ENCODE assay signal across 1 cellular context in genomic region chr15:60740787-60741354, GRCh38.
TF ChIP-seq lines count a peak whose summit lies in the region.

No MANE protein-coding gene starts in this region.

TF ChIP-seq in HepG2, 621 proteins besides CTCF, POLR2A, EP300 and RAD21 (continued from another document and continues in another):
- TF ChIP-seq ZNF276 (CRISPR knock-in tag; IDR thresholded peaks at IDR 0.05; ENCODE audit: low read depth) (no peak), ZNF737 (CRISPR knock-in tag; IDR thresholded peaks at IDR 0.05; ENCODE audit: borderline replicate concordance) (no peak), KDM4B (CRISPR knock-in tag; IDR thresholded peaks at IDR 0.05) (no peak), SAFB2 (CRISPR knock-in tag; IDR thresholded peaks at IDR 0.05; ENCODE audit: borderline replicate concordance, low read depth) (no peak), ZBTB34 (CRISPR knock-in tag; IDR thresholded peaks at IDR 0.05) (no peak), SOX13 (IDR thresholded peaks at IDR 0.05) (no peak), SOX13 (CRISPR knock-in tag; conservative IDR thresholded peaks at IDR 0.05 in 1 of 2, IDR thresholded peaks at IDR 0.05 in 1 of 2) (peak in 1 of 2 experiments; percentile 24; a peak in 1 of 4 replicates), ZGPAT (CRISPR knock-in tag; IDR thresholded peaks at IDR 0.05) (no peak), GLMP (CRISPR knock-in tag; IDR thresholded peaks at IDR 0.05; ENCODE audit: borderline replicate concordance) (no peak), TAF15 (IDR thresholded peaks at IDR 0.05; ENCODE audit: low read depth, low read length, poor library complexity, severe bottlenecking) (no peak), ESRRA (CRISPR knock-in tag; IDR thresholded peaks at IDR 0.05; ENCODE audit: low read depth) (peak; percentile 46; the same call in 1 of the 2 replicates), ZNF780A (CRISPR knock-in tag; IDR thresholded peaks at IDR 0.05) (no peak), PBX2 (CRISPR knock-in tag; IDR thresholded peaks at IDR 0.05) (no peak), ZNF101 (CRISPR knock-in tag; IDR thresholded peaks at IDR 0.05; ENCODE audit: borderline replicate concordance, low read depth) (no peak), NKX3-1 (CRISPR knock-in tag; IDR thresholded peaks at IDR 0.05) (no peak), ZNF747 (CRISPR knock-in tag; IDR thresholded peaks at IDR 0.05; ENCODE audit: borderline replicate concordance) (no peak; the same call in 1 of the 2 replicates), ZNF816 (CRISPR knock-in tag; IDR thresholded peaks at IDR 0.05; ENCODE audit: borderline replicate concordance) (no peak), ZSCAN9 (CRISPR knock-in tag; IDR thresholded peaks at IDR 0.05; ENCODE audit: borderline replicate concordance) (0 out of 2 replicates have a peak, but pooled peaks have one; percentile 33), TERF1 (CRISPR knock-in tag; IDR thresholded peaks at IDR 0.05) (no peak), MED1 (CRISPR knock-in tag; IDR thresholded peaks at IDR 0.05) (peak; percentile 75), NBN (conservative IDR thresholded peaks at IDR 0.05) (no peak), NFATC3 (CRISPR knock-in tag; IDR thresholded peaks at IDR 0.05) (no peak), ZNF878 (CRISPR knock-in tag; IDR thresholded peaks at IDR 0.05) (peak; percentile 39; the same call in 1 of the 2 replicates), KLF16 (CRISPR knock-in tag; IDR thresholded peaks at IDR 0.05) (peak in 1 of 2 experiments; percentile 50; a peak in 1 of 4 replicates), ELF3 (CRISPR knock-in tag; IDR thresholded peaks at IDR 0.05) (0 out of 2 replicates have a peak, but pooled peaks have one; percentile 23), KLF12 (CRISPR knock-in tag; IDR thresholded peaks at IDR 0.05; ENCODE audit: borderline replicate concordance) (no peak), FIP1L1 (IDR thresholded peaks at IDR 0.05; ENCODE audit: borderline replicate concordance, insufficient read depth, low read depth, low read length) (no peak), ZNF260 (CRISPR knock-in tag; IDR thresholded peaks at IDR 0.05; ENCODE audit: borderline replicate concordance, low read depth) (no peak), AGO1 (IDR thresholded peaks at IDR 0.05; ENCODE audit: low read depth, low read length, poor library complexity, severe bottlenecking) (no peak), ZNF30 (CRISPR knock-in tag; IDR thresholded peaks at IDR 0.05) (no peak), ZFP36 (IDR thresholded peaks at IDR 0.05; ENCODE audit: borderline replicate concordance, low read depth, low read length, partially characterized antibody) (no peak), ZNF704 (CRISPR knock-in tag; IDR thresholded peaks at IDR 0.05; ENCODE audit: borderline replicate concordance) (no peak), FUBP1 (CRISPR knock-in tag; IDR thresholded peaks at IDR 0.05; ENCODE audit: borderline replicate concordance) (no peak), XRCC5 (optimal IDR thresholded peaks at IDR 0.05; ENCODE audit: low read length) (no peak), HNF4G (IDR thresholded peaks at IDR 0.05; ENCODE audit: borderline replicate concordance, low read depth, low read length) (no peak), HNF4G (CRISPR knock-in tag; IDR thresholded peaks at IDR 0.05; ENCODE audit: borderline replicate concordance, low read depth) (peak; percentile 35; the same call in 1 of the 2 replicates), NRL (CRISPR knock-in tag; IDR thresholded peaks at IDR 0.05; ENCODE audit: borderline replicate concordance) (no peak), ZNF556 (CRISPR knock-in tag; IDR thresholded peaks at IDR 0.05; ENCODE audit: borderline replicate concordance) (no peak), CREB1 (IDR thresholded peaks at IDR 0.05) (no peak), CREB1 (CRISPR knock-in tag; IDR thresholded peaks at IDR 0.05) (peak; percentile 38; the same call in 1 of the 2 replicates), TRIM24 (CRISPR knock-in tag; IDR thresholded peaks at IDR 0.05) (peak; percentile 85; the same call in 1 of the 2 replicates), FOXA3 (CRISPR knock-in tag; IDR thresholded peaks at IDR 0.05) (peak; percentile 63), NAIF1 (CRISPR knock-in tag; IDR thresholded peaks at IDR 0.05; ENCODE audit: borderline replicate concordance) (no peak), BRD4 (CRISPR knock-in tag; IDR thresholded peaks at IDR 0.05) (no peak), E2F5 (CRISPR knock-in tag; conservative IDR thresholded peaks at IDR 0.05) (no peak), ZNF546 (CRISPR knock-in tag; conservative IDR thresholded peaks at IDR 0.05) (no peak), FOXM1 (CRISPR knock-in tag; IDR thresholded peaks at IDR 0.05) (no peak), SRY (CRISPR knock-in tag; IDR thresholded peaks at IDR 0.05) (no peak), HDAC1 (CRISPR knock-in tag; IDR thresholded peaks at IDR 0.05) (peak; percentile 22; the same call in 1 of the 2 replicates), PHF5A (CRISPR knock-in tag; IDR thresholded peaks at IDR 0.05; ENCODE audit: low read depth, unreplicated experiment) (no peak), GZF1 (CRISPR knock-in tag; IDR thresholded peaks at IDR 0.05) (peak; percentile 47; the same call in 1 of the 2 replicates), CENPT (CRISPR knock-in tag; IDR thresholded peaks at IDR 0.05; ENCODE audit: low read depth) (no peak), ZNF292 (CRISPR knock-in tag; IDR thresholded peaks at IDR 0.05; ENCODE audit: borderline replicate concordance, low read depth) (peak; percentile 54; the same call in 1 of the 2 replicates), HNRNPK (IDR thresholded peaks at IDR 0.05; ENCODE audit: low read depth, low read length, poor library complexity, severe bottlenecking) (no peak), ZNF768 (CRISPR knock-in tag; IDR thresholded peaks at IDR 0.05) (no peak), ZNF589 (CRISPR knock-in tag; conservative IDR thresholded peaks at IDR 0.05) (no peak)
